In the genomic region with DNA sequence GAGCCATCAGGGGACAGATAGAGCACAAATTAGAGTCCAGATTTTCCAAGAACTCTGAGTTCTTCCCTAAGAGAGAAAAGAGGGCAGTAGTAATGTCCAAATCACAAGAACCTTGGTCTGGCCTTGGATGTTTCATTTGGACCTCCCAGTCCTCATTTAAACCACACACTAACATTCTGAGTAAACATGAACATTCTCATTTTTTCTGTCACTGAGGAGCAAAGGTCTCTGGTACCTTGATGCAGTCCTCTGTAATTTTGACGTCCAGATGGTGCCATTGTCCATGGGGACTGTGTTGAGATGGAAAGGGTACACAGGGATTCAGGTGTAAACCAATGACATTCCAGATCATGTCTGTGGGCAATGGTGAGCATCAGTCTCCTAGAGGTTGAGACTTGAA, we compare ENCODE assay signal across 16 cellular contexts.
"Had no signal": no experiment of that assay in that cellular context is flagged by ENCODE, and none has a peak within 500 bp of the region (broad histone marks: within the 10 kb centered on the region; RNA-seq: fewer than 3 reads in every experiment).

No MANE protein-coding gene starts in this region.

- H3K4me1 ChIP-seq: pancreas, uterus had no signal

- H3K36me3 Mint-ChIP-seq: activated naive CD4-positive, alpha-beta T cell treated with anti-CD3 and anti-CD28 coated beads, Interleukin-2, amount 50 U/mL, for 24 hours; naive thymus-derived CD8-positive, alpha-beta T cell had no signal

- H3K36me3 ChIP-seq: adrenal gland, neutrophil, pancreas, tibial nerve, uterus, WERI-Rb-1 had no signal

- H3K27me3 ChIP-seq: adrenal gland, neutrophil, pancreas, tibial nerve, uterus had no signal

- H3K9me3 ChIP-seq: adrenal gland, neutrophil, pancreas, tibial nerve, uterus had no signal

- H3K9me3 Mint-ChIP-seq: activated naive CD4-positive, alpha-beta T cell treated with anti-CD3 and anti-CD28 coated beads, Interleukin-2, amount 50 U/mL, for 24 hours; endodermal cell; naive thymus-derived CD8-positive, alpha-beta T cell had no signal

- H3K27ac ChIP-seq: epithelial cell of prostate, neutrophil, WERI-Rb-1 had no signal

- H3K4me3 Mint-ChIP-seq: activated naive CD4-positive, alpha-beta T cell treated with anti-CD3 and anti-CD28 coated beads, Interleukin-2, amount 50 U/mL, for 24 hours; endodermal cell; naive thymus-derived CD8-positive, alpha-beta T cell had no signal

- ATAC-seq: naive thymus-derived CD8-positive, alpha-beta T cell; stimulated activated naive CD8-positive, alpha-beta T cell treated with anti-CD3 and anti-CD28 coated beads, Interleukin-15, Interleukin-2, amounts not matched to agents 100 U/mL and 50 U/mL, for 24 hours had no signal

- H3K27ac Mint-ChIP-seq: activated naive CD4-positive, alpha-beta T cell treated with anti-CD3 and anti-CD28 coated beads, Interleukin-2, amount 50 U/mL, for 24 hours; endodermal cell had no signal

- DNase-seq: activated CD4-positive, alpha-beta T cell treated with anti-CD3 and anti-CD28 coated beads, Interleukin-2, amount 50 U/mL, for 4 hours; activated gamma-delta T cell; adrenal gland; endodermal cell; mesendoderm; naive thymus-derived CD8-positive, alpha-beta T cell; pancreas; stimulated activated CD4-positive, alpha-beta T cell treated with anti-CD3 and anti-CD28 coated beads, Interleukin-2, amount 100 ng/mL, for 24 hours; stimulated activated naive CD8-positive, alpha-beta T cell treated with anti-CD3 and anti-CD28 coated beads, Interleukin-15, Interleukin-2, amounts not matched to agents 100 U/mL and 50 U/mL, for 24 hours; substantia nigra; uterus; WERI-Rb-1 had no signal

- H3K27me3 Mint-ChIP-seq: activated naive CD4-positive, alpha-beta T cell treated with anti-CD3 and anti-CD28 coated beads, Interleukin-2, amount 50 U/mL, for 24 hours had no signal

- H3K4me1 Mint-ChIP-seq: activated naive CD4-positive, alpha-beta T cell treated with anti-CD3 and anti-CD28 coated beads, Interleukin-2, amount 50 U/mL, for 24 hours; naive thymus-derived CD8-positive, alpha-beta T cell had no signal

- H3K4me3 ChIP-seq: adrenal gland, pancreas, tibial nerve, uterus had no signal
